11 cellular contexts compared by ENCODE assay signal in the genomic region with DNA sequence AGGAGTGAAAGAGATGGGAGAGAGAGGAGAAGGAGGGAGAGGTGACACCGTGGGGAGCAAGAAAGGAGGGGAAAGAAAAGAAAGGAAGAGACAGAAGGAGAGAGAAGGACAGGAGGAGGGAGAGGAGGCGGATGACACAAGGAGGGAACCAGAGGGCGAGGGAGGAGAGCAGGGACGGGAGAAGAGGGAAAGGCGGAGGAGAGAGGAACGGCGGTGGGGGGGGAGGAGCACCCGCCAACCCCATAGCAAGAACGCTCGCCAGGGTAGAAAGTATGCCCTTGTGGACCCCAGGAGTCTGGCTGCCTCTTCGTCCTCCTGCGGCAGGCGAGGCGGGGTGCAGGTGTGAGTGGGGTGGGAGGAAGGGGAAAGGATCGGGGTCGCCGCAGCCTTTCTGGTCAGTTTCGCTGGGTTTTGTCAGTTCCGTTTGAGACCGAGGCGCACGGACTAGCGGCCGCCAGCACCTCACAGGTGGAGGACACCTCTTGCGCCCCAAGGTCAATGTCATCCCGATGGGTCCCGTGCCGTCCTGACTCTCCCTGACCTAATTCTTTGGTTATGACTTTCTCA. TPM values are rescaled to one million over a fixed set of nuclear protein-coding genes. Genes with fewer than 3 reads are reported as not detected.
DNase-seq lines count a peak whose midpoint lies in the region; TF ChIP-seq lines count a peak whose summit lies in the region.
"Had no signal": no experiment of that assay in that cellular context is flagged by ENCODE, and none has a peak within 500 bp of the region (broad histone marks: within the 10 kb centered on the region; RNA-seq: fewer than 3 reads in every experiment).

No MANE protein-coding gene starts in this region.

- H3K4me1 Mint-ChIP-seq in activated CD4-positive, alpha-beta T cell treated with anti-CD3 and anti-CD28 coated beads, Interleukin-2, amount 10 ng/mL, durations not matched to agents 24 days and 14 days, result peaks cover 31% of the 10 kb centered on the region

- DNase-seq in activated CD4-positive, alpha-beta T cell treated with anti-CD3 and anti-CD28 coated beads, Interleukin-2, amount 10 ng/mL, durations not matched to agents 24 days and 14 days, result peak; percentile 44
- no peak for DNase-seq in activated CD4-positive, alpha-beta T cell treated with anti-CD3 and anti-CD28 coated beads for 1 hour
- DNase-seq in NCI-H1930 (lab: John Stamatoyannopoulos, UW) (peak; percentile 50 to 51), cerebellar cortex (ENCODE audit: low spot score) (peak; percentile 55), retina (peak; percentile 78), Kasumi-1 (lab: John Stamatoyannopoulos, UW) (no peak), colonic mucosa (no peak)
- no peak for DNase-seq in effector memory CD4-positive, alpha-beta T cell
- DNase-seq: IMR-90 had no signal

- H3K9ac ChIP-seq in colonic mucosa (ENCODE audit: low read depth in 2 of 2, low read length in 2 of 2), result no peak overlapping the region

- intact Hi-C loops in activated CD4-positive, alpha-beta T cell treated with anti-CD3 and anti-CD28 coated beads, Interleukin-2, amount 10 ng/mL, durations not matched to agents 24 days and 14 days (cut with micrococcal nuclease), result loop anchor here (2.0 to 10.0 kb wide), 4 partner anchors 44 to 1341 kb away; partner anchors contain the start of gene PAX1
- intact Hi-C loops in colonic mucosa (cut with DNase I), result loop anchor here (5.0 kb wide), 1 partner anchor 204 kb away; no protein-coding TSS in a partner anchor

- peaks cover 4% of the 10 kb centered on the region for H3K4me1 ChIP-seq in colonic mucosa
- peaks cover 4% of the 10 kb centered on the region for H3K4me1 ChIP-seq in effector memory CD4-positive, alpha-beta T cell (ENCODE audit: control insufficient read depth, insufficient read depth, low read length, poor library complexity, severe bottlenecking)

- peaks cover 7% of the 10 kb centered on the region for H3K36me3 Mint-ChIP-seq in activated CD4-positive, alpha-beta T cell treated with anti-CD3 and anti-CD28 coated beads, Interleukin-2, amount 10 ng/mL, durations not matched to agents 24 days and 14 days (ENCODE audit: low read depth)

- H3K27ac ChIP-seq in colonic mucosa, result no peak overlapping the region
- no peak overlapping the region for H3K27ac ChIP-seq in effector memory CD4-positive, alpha-beta T cell (ENCODE audit: insufficient read depth, low read length, poor library complexity, severe bottlenecking)
- H3K27ac ChIP-seq: RWPE1 had no signal

- H3K4me3 Mint-ChIP-seq in activated CD4-positive, alpha-beta T cell treated with anti-CD3 and anti-CD28 coated beads, Interleukin-2, amount 10 ng/mL, durations not matched to agents 24 days and 14 days, result peak overlapping the region; percentile 57

- peak overlapping the region; percentile 78 for H3K27ac Mint-ChIP-seq in activated CD4-positive, alpha-beta T cell treated with anti-CD3 and anti-CD28 coated beads, Interleukin-2, amount 10 ng/mL, durations not matched to agents 24 days and 14 days

- peaks cover 52% of the 10 kb centered on the region for H3K27me3 ChIP-seq in colonic mucosa
- H3K27me3 ChIP-seq in effector memory CD4-positive, alpha-beta T cell (replicated peaks; ENCODE audit: control insufficient read depth, insufficient read depth, low read length, poor library complexity, severe bottlenecking), result peaks cover 7% of the 10 kb centered on the region

- no peak overlapping the region for H3K4me3 ChIP-seq in colonic mucosa
- H3K4me3 ChIP-seq in effector memory CD4-positive, alpha-beta T cell (ENCODE audit: insufficient read depth, low read depth, low read length, poor library complexity, severe bottlenecking), result no peak overlapping the region

- H3K9me3 ChIP-seq in colonic mucosa, result no peaks in the 10 kb centered on the region
- H3K9me3 ChIP-seq in effector memory CD4-positive, alpha-beta T cell (ENCODE audit: control insufficient read depth, low read length), result no peaks in the 10 kb centered on the region

- no peaks in the 10 kb centered on the region for H3K36me3 ChIP-seq in colonic mucosa
- H3K36me3 ChIP-seq in effector memory CD4-positive, alpha-beta T cell (ENCODE audit: control insufficient read depth, insufficient read depth, low read length), result no peaks in the 10 kb centered on the region

- H3K27me3 Mint-ChIP-seq in activated CD4-positive, alpha-beta T cell treated with anti-CD3 and anti-CD28 coated beads, Interleukin-2, amount 10 ng/mL, durations not matched to agents 24 days and 14 days, result peaks cover 60% of the 10 kb centered on the region

- H3K9me3 Mint-ChIP-seq in activated CD4-positive, alpha-beta T cell treated with anti-CD3 and anti-CD28 coated beads, Interleukin-2, amount 10 ng/mL, durations not matched to agents 24 days and 14 days, result peaks cover 3% of the 10 kb centered on the region

- TF ChIP-seq CTCF in colonic mucosa (IDR thresholded peaks at IDR 0.05), result no peak

RNA-seq across cellular contexts. Expression of gene INSM1, which starts 4.4 kb away (rescaled TPM):
- 46.7 and 48.8 TPM in 2 replicates for total RNA-seq in activated CD4-positive, alpha-beta T cell treated with anti-CD3 and anti-CD28 coated beads, Interleukin-2, amount 10 ng/mL, durations not matched to agents 24 days and 14 days
- 1 to 10 TPM; 5.0 to 8.6 TPM for total RNA-seq in colonic mucosa
- total RNA-seq: bronchial epithelial cell, IMR-90 had no signal

Comparison
In these comparisons a context has a peak if more than half of its experiments do, and no peak if none do; other contexts are left out.
1. DNase-seq: peak in activated CD4-positive, alpha-beta T cell treated with anti-CD3 and anti-CD28 coated beads, Interleukin-2, amount 10 ng/mL, durations not matched to agents 24 days and 14 days (single experiment), NCI-H1930 (2 of 2), cerebellar cortex (single experiment) and retina (single experiment); none in activated CD4-positive, alpha-beta T cell treated with anti-CD3 and anti-CD28 coated beads for 1 hour (single experiment), Kasumi-1 (0 of 2), colonic mucosa (single experiment) and effector memory CD4-positive, alpha-beta T cell (0 of 3).